In genomic region chr7:50449501-50449880, GRCh38 we compare ENCODE assay signal across 8 cellular contexts. TPM values are rescaled to one million over a fixed set of nuclear protein-coding genes. Genes with fewer than 3 reads are reported as not detected.
A peak's percentile ranks its signal among the peaks of the same experiment; 100 is the strongest.
DNase-seq lines count a peak whose midpoint lies in the region; ATAC-seq and TF ChIP-seq lines count a peak whose summit lies in the region.

No MANE protein-coding gene starts in this region.

- H3K36me3 ChIP-seq in thymus (ENCODE audit: control insufficient read depth, insufficient read depth), result peaks cover 13% of the 10 kb centered on the region

- H3K4me1 ChIP-seq in thymus (ENCODE audit: control insufficient read depth, insufficient read depth, low read length), result peaks cover 7% of the 10 kb centered on the region

- H3K4me3 ChIP-seq in WI38 (ENCODE audit: low read depth, low read length) (peak overlapping the region; percentile 87), iPS-18c (ENCODE audit: insufficient read depth, low read depth, low read length) (peak overlapping the region; percentile 59; the same call in 1 of the 2 replicates), thymus (ENCODE audit: low read length) (peak overlapping the region; percentile 77)

- DNase-seq in activated T-cell treated with anti-CD3 and anti-CD28 coated beads, Interleukin-2, amount 50 U/mL, for 4 hours, result no peak
- DNase-seq in activated T-cell treated with anti-CD3 and anti-CD28 coated beads for 4 hours (no peak), left lobe of liver (ENCODE audit: low spot score) (no peak), GM19240 (ENCODE audit: insufficient read length, low spot score) (no peak)
- DNase-seq in stimulated activated CD4-positive, alpha-beta T cell treated with anti-CD3 and anti-CD28 coated beads, Interleukin-4, amount 100 ng/mL, for 1 hour, result no peak

- 30% methylated on average over 5 of the region's 5 CpGs for WGBS in thymus

- ATAC-seq in activated T-cell treated with anti-CD3 and anti-CD28 coated beads, Interleukin-2, amount 50 U/mL, for 4 hours, result peak; percentile 3 to 5
- no peak for ATAC-seq in left lobe of liver

- peaks cover 21% of the 10 kb centered on the region for H3K36me3 Mint-ChIP-seq in activated T-cell treated with anti-CD3 and anti-CD28 coated beads, Interleukin-2, amount 50 U/mL, for 4 hours (ENCODE audit: insufficient read depth)

- no peaks in the 10 kb centered on the region for H3K27me3 ChIP-seq in thymus (ENCODE audit: control insufficient read depth, insufficient read depth)

- peaks cover 4% of the 10 kb centered on the region for H3K27me3 Mint-ChIP-seq in activated T-cell treated with anti-CD3 and anti-CD28 coated beads, Interleukin-2, amount 50 U/mL, for 4 hours (ENCODE audit: low read depth)

- peak overlapping the region; percentile 91 for H3K4me3 Mint-ChIP-seq in activated T-cell treated with anti-CD3 and anti-CD28 coated beads, Interleukin-2, amount 50 U/mL, for 4 hours

- H3K27ac ChIP-seq in thymus (ENCODE audit: low read depth), result no peak overlapping the region

- peaks cover 2% of the 10 kb centered on the region for H3K9me3 ChIP-seq in iPS-18c (ENCODE audit: control insufficient read depth, insufficient read depth, low read length)
- H3K9me3 ChIP-seq in thymus (ENCODE audit: control insufficient read depth), result no peaks in the 10 kb centered on the region

- H3K9me3 Mint-ChIP-seq in activated T-cell treated with anti-CD3 and anti-CD28 coated beads, Interleukin-2, amount 50 U/mL, for 4 hours, result no peaks in the 10 kb centered on the region

- TF ChIP-seq CTCF in WI38 (IDR thresholded peaks at IDR 0.05; ENCODE audit: low read depth, low read length), result no peak

- H3K4me1 Mint-ChIP-seq in activated T-cell treated with anti-CD3 and anti-CD28 coated beads, Interleukin-2, amount 50 U/mL, for 4 hours (ENCODE audit: low read depth), result peaks cover 33% of the 10 kb centered on the region

RNA-seq across cellular contexts. Expression of gene FIGNL1, which starts 0.7 kb away (rescaled TPM):
- 10 to 100 TPM; 27.9 to 40.7 (median 35.1) TPM for total RNA-seq in activated T-cell treated with anti-CD3 and anti-CD28 coated beads, Interleukin-2, amount 50 U/mL, for 4 hours
- 9.0 TPM for polyA plus RNA-seq in thymus
- total RNA-seq in left lobe of liver, result 3.3 TPM
